Comparison of ENCODE assay signal across 4 cellular contexts in genomic region chr6:44328203-44328602, GRCh38. TPM values are rescaled to one million over a fixed set of nuclear protein-coding genes. Genes with fewer than 3 reads are reported as not detected.
"Had no signal": no experiment of that assay in that cellular context is flagged by ENCODE, and none has a peak within 500 bp of the region (broad histone marks: within the 10 kb centered on the region; RNA-seq: fewer than 3 reads in every experiment).

No MANE protein-coding gene starts in this region.

RNA-seq across cellular contexts. Expression of gene SPATS1, which starts 14.2 kb away (rescaled TPM):
- total RNA-seq: HT-29, OCI-LY7, PC-3 had no signal
- polyA plus RNA-seq: SK-N-SH had no signal

RNA-seq across cellular contexts. Expression of gene TMEM151B, which starts 58.0 kb away (rescaled TPM):
- total RNA-seq: HT-29, PC-3 had no signal
